Comparison of ENCODE assay signal across 3 cellular contexts in the genomic region with DNA sequence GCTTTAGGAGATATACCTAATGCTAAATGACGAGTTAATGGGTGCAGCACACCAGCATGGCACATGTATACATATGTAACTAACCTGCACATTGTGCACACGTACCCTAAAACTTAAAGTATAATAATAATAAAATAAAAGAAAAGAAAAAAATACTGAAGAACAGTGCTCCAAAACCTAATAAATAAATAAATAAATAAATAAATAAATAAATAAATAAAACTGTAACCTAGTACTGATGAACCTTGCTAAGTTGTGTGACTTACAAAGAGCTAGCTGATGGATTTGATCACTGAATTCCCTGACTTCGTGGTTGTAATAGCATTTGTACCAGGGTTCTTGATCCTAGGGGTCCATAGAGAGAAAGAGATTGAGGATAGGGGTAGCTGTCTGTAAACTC.
DNase-seq lines count a peak whose midpoint lies in the region; ATAC-seq, FAIRE-seq and TF ChIP-seq lines count a peak whose summit lies in the region.
"Not testable (repeated sequence)": the region's sequence is repeated elsewhere in the genome, so short reads cannot be mapped to it uniquely, and the experiment has no call there.

No MANE protein-coding gene starts in this region.

- H3K4me1 Mint-ChIP-seq in WTC11, result not testable (repeated sequence)

- H3K4me2 ChIP-seq in A549, result not testable (repeated sequence)

- TF ChIP-seq EP300 in A549 (IDR thresholded peaks at IDR 0.05), result not testable (repeated sequence)

- not testable (repeated sequence) for H3K4me3 Mint-ChIP-seq in WTC11

- not testable (repeated sequence) for H3K36me3 ChIP-seq in HEK293 (ENCODE audit: control insufficient read depth in 2 of 2, insufficient read depth in 1 of 2, low read length in 2 of 2)

- WGBS in A549 (ENCODE audit: missing lambda C conversion rate), result 14% methylated on average over 2 of the region's 3 CpGs

- TF ChIP-seq RAD21 in A549 (conservative IDR thresholded peaks at IDR 0.05 in 1 of 2, IDR thresholded peaks at IDR 0.05 in 1 of 2), result not testable (repeated sequence)

- TF ChIP-seq CTCF in A549 (IDR thresholded peaks at IDR 0.05); HEK293 (tag by site-specific recombination; IDR thresholded peaks at IDR 0.05); WTC11 (IDR thresholded peaks at IDR 0.05): not testable (repeated sequence)

- ATAC-seq in A549, WTC11: not testable (repeated sequence)

- not testable (repeated sequence) for H3K4me3 ChIP-seq in A549; HEK293 (ENCODE audit: low read depth, low read length)

- H3K27ac ChIP-seq in A549; HEK293 (ENCODE audit: extremely low read depth, low read depth, low read length): not testable (repeated sequence)

- H3K4me1 ChIP-seq in A549; HEK293 (ENCODE audit: control insufficient read depth, insufficient read depth, low read length): not testable (repeated sequence)

- not testable (repeated sequence) for H3K9me3 ChIP-seq in A549; HEK293 (ENCODE audit: control insufficient read depth, insufficient read depth, low read depth, low read length)

- not testable (repeated sequence) for H3K36me3 Mint-ChIP-seq in WTC11

- H3K27ac Mint-ChIP-seq in WTC11, result not testable (repeated sequence)

- DNase-seq in A549 (ENCODE audit: low read depth in 1 of 2, low spot score in 1 of 2); WTC11 (ENCODE audit: low spot score): not testable (repeated sequence)

- CTCF ChIA-PET in A549 (lab: Yijun Ruan, JAX); HEK293 (lab: Yijun Ruan, JAX); WTC11 (lab: Charles Lee): not testable (repeated sequence)

- POLR2A ChIA-PET in A549 (lab: Yijun Ruan, JAX); HEK293 (lab: Yijun Ruan, JAX); WTC11 (lab: Charles Lee): not testable (repeated sequence)

- FAIRE-seq in A549 (lab: Jason Lieb, UNC), result not testable (repeated sequence)

- H3K9me3 Mint-ChIP-seq in WTC11, result peaks cover 10% of the 10 kb centered on the region

- not testable (repeated sequence) for TF ChIP-seq POLR2A in A549 (IDR thresholded peaks at IDR 0.05; ENCODE audit: low read length)

- not testable (repeated sequence) for H3K27me3 Mint-ChIP-seq in WTC11 (ENCODE audit: low read depth)

TF ChIP-seq in A549, 52 proteins besides CTCF, POLR2A, EP300 and RAD21:
- peak; percentile 63 for TF ChIP-seq ZC3H11A (IDR thresholded peaks at IDR 0.05)

TF ChIP-seq in HEK293, 187 proteins besides CTCF, POLR2A, EP300 and RAD21 (continues in another document):
- TF ChIP-seq ZNF394 (tag by site-specific recombination; IDR thresholded peaks at IDR 0.05; ENCODE audit: borderline replicate concordance), result peak; percentile 82
- peak; percentile 57; the same call in 1 of the 2 replicates for TF ChIP-seq ZNF623 (tag by site-specific recombination; IDR thresholded peaks at IDR 0.05)
- TF ChIP-seq ZXDB (tag by site-specific recombination; IDR thresholded peaks at IDR 0.05), result 0 out of 2 replicates have a peak, but pooled peaks have one; percentile 25
- TF ChIP-seq, protein P1, sequence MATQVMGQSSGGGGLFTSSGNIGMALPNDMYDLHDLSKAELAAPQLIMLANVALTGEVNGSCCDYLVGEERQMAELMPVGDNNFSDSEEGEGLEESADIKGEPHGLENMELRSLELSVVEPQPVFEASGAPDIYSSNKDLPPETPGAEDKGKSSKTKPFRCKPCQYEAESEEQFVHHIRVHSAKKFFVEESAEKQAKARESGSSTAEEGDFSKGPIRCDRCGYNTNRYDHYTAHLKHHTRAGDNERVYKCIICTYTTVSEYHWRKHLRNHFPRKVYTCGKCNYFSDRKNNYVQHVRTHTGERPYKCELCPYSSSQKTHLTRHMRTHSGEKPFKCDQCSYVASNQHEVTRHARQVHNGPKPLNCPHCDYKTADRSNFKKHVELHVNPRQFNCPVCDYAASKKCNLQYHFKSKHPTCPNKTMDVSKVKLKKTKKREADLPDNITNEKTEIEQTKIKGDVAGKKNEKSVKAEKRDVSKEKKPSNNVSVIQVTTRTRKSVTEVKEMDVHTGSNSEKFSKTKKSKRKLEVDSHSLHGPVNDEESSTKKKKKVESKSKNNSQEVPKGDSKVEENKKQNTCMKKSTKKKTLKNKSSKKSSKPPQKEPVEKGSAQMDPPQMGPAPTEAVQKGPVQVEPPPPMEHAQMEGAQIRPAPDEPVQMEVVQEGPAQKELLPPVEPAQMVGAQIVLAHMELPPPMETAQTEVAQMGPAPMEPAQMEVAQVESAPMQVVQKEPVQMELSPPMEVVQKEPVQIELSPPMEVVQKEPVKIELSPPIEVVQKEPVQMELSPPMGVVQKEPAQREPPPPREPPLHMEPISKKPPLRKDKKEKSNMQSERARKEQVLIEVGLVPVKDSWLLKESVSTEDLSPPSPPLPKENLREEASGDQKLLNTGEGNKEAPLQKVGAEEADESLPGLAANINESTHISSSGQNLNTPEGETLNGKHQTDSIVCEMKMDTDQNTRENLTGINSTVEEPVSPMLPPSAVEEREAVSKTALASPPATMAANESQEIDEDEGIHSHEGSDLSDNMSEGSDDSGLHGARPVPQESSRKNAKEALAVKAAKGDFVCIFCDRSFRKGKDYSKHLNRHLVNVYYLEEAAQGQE (tag by site-specific recombination; IDR thresholded peaks at IDR 0.05), result peak; percentile 50; the same call in 1 of the 2 replicates
- TF ChIP-seq ZNF140 (tag by site-specific recombination; IDR thresholded peaks at IDR 0.05), result peak; percentile 39; the same call in 1 of the 2 replicates
- TF ChIP-seq ZNF654 (tag by site-specific recombination; IDR thresholded peaks at IDR 0.05; ENCODE audit: low read depth), result peak; percentile 20; the same call in 1 of the 2 replicates
- peak; percentile 81 for TF ChIP-seq ZNF555 (tag by site-specific recombination; conservative IDR thresholded peaks at IDR 0.05)

TF ChIP-seq in WTC11, 78 proteins besides CTCF, POLR2A, EP300 and RAD21:
- 0 out of 2 replicates have a peak, but pooled peaks have one; percentile 22 for TF ChIP-seq HMGA2 (CRISPR knock-in tag; IDR thresholded peaks at IDR 0.05)
